ENCODE assay signal across 1 cellular context in the genomic region with DNA sequence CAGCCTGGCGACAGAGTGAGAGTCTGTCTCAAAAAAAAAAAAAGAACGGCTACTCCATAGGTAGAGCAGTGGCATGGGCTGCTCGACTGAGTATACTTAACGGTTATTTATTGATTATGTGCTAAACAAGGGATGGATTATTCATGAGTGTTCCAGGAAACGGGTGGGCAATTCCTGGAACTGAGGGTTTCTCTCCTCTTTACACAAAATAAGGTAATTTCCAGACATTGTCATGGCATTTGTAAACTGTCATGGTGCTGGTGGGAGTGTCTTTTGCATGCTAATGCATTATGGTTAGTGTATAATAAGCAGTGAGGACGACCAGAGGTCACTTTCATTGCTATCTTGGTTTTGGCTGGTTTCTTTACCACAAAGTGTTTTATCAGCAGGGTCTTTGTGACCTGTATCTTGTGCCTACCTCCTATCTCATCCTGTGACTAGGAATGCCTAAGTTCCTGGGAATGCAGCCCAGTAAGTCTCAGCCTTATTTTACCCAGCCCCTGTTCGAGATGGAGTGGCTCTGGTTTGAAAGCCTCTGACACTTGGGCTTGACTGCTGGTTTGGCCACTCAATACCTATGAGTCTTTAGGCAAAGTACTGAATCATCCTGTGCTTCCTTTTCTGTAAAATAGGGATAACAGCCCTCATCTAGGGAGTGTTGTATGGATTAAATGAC.
TF ChIP-seq lines count a peak whose summit lies in the region.

No MANE protein-coding gene starts in this region.

TF ChIP-seq in H1, 55 proteins besides CTCF, POLR2A, EP300 and RAD21 (continued from another document):
- TF ChIP-seq EZH2 (IDR thresholded peaks at IDR 0.05; ENCODE audit: low read depth, low read length, severe bottlenecking) = no peak
- TF ChIP-seq SIRT6 (IDR thresholded peaks at IDR 0.05; ENCODE audit: low read length) = no peak
- TF ChIP-seq HDAC2 (IDR thresholded peaks at IDR 0.05; ENCODE audit: borderline replicate concordance in 1 of 2, low read depth in 2 of 2, low read length in 2 of 2) = no peak
- no peak for TF ChIP-seq GABPA (IDR thresholded peaks at IDR 0.05; ENCODE audit: borderline replicate concordance, insufficient read depth, low read length)
- TF ChIP-seq BACH1 (IDR thresholded peaks at IDR 0.05; ENCODE audit: low read length) = no peak
- no peak for TF ChIP-seq YY1 (IDR thresholded peaks at IDR 0.05; ENCODE audit: low read depth, low read length)
- TF ChIP-seq JUND (IDR thresholded peaks at IDR 0.05; ENCODE audit: low read length) = no peak
- TF ChIP-seq SUZ12 (IDR thresholded peaks at IDR 0.05; ENCODE audit: low read length) = no peak
- no peak for TF ChIP-seq POU5F1 (IDR thresholded peaks at IDR 0.05; ENCODE audit: low read depth, low read length)
